ENCODE assay signal across 14 cellular contexts in the genomic region with DNA sequence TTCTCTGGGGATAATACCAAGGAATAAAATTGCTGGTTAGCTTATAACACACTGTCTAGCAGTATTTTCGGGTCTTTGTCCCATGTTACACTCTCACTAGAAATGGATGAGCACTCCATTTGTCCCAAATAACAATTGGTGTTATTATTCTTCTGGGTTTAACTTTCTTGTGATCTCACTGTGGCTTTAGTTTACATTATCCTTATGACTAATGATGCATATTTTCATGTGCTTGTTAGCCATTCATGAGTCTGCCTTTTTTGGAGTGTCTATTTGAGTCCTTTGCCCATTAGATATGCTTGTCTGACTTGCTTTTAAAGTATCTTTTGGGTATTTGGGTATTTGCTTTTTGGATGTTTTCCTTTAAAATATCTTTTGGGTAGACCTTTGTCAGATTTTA.
A peak's percentile ranks its signal among the peaks of the same experiment; 100 is the strongest.
DNase-seq lines count a peak whose midpoint lies in the region; ATAC-seq, FAIRE-seq and TF ChIP-seq lines count a peak whose summit lies in the region.
"Had no signal": no experiment of that assay in that cellular context is flagged by ENCODE, and none has a peak within 500 bp of the region (broad histone marks: within the 10 kb centered on the region; RNA-seq: fewer than 3 reads in every experiment).

No MANE protein-coding gene starts in this region.

- no peaks in the 10 kb centered on the region for H3K36me3 Mint-ChIP-seq in activated naive CD8-positive, alpha-beta T cell treated with anti-CD3 and anti-CD28 coated beads, Interleukin-2, amount 50 U/mL, for 24 hours (ENCODE audit: low read depth)
- H3K36me3 Mint-ChIP-seq: CD8-positive, alpha-beta memory T cell had no signal

- no peak overlapping the region for H3K4me3 Mint-ChIP-seq in activated naive CD8-positive, alpha-beta T cell treated with anti-CD3 and anti-CD28 coated beads, Interleukin-2, amount 50 U/mL, for 24 hours
- H3K4me3 Mint-ChIP-seq: CD8-positive, alpha-beta memory T cell had no signal

- TF ChIP-seq CTCF in bronchial epithelial cell (IDR thresholded peaks at IDR 0.05; ENCODE audit: insufficient read depth, low read length, severe bottlenecking), result no peak

- H3K4me3 ChIP-seq in bronchial epithelial cell (ENCODE audit: low read depth, low read length), result no peak overlapping the region
- H3K4me3 ChIP-seq: BLaER1 had no signal

- H3K27me3 Mint-ChIP-seq in activated naive CD8-positive, alpha-beta T cell treated with anti-CD3 and anti-CD28 coated beads, Interleukin-2, amount 50 U/mL, for 24 hours, result no peaks in the 10 kb centered on the region
- H3K27me3 Mint-ChIP-seq: CD8-positive, alpha-beta memory T cell had no signal

- H3K36me3 ChIP-seq in bronchial epithelial cell (ENCODE audit: control insufficient read depth, insufficient read depth, low read length), result no peaks in the 10 kb centered on the region
- H3K36me3 ChIP-seq: BLaER1 had no signal

- H3K9me3 Mint-ChIP-seq in activated naive CD8-positive, alpha-beta T cell treated with anti-CD3 and anti-CD28 coated beads, Interleukin-2, amount 50 U/mL, for 24 hours, result no peaks in the 10 kb centered on the region

- no peak overlapping the region for H3K27ac Mint-ChIP-seq in activated naive CD8-positive, alpha-beta T cell treated with anti-CD3 and anti-CD28 coated beads, Interleukin-2, amount 50 U/mL, for 24 hours
- H3K27ac Mint-ChIP-seq: CD8-positive, alpha-beta memory T cell had no signal

- ATAC-seq in GM19023 (IDR thresholded peaks at IDR 0.05; ENCODE audit: unreplicated experiment), result no peak
- ATAC-seq in activated naive CD8-positive, alpha-beta T cell treated with anti-CD3 and anti-CD28 coated beads, Interleukin-2, amount 50 U/mL, for 24 hours, result no peak
- ATAC-seq: Right ventricle myocardium inferior had no signal

- H3K4me1 Mint-ChIP-seq in activated naive CD8-positive, alpha-beta T cell treated with anti-CD3 and anti-CD28 coated beads, Interleukin-2, amount 50 U/mL, for 24 hours, result no peaks in the 10 kb centered on the region
- H3K4me1 Mint-ChIP-seq: CD8-positive, alpha-beta memory T cell had no signal

- DNase-seq in Daoy (ENCODE audit: low read depth) (peak; percentile 7), LHCN-M2 (ENCODE audit: low read depth) (peak; percentile 26), bronchial epithelial cell (ENCODE audit: low read depth) (peak; percentile 25), foreskin melanocyte (peak; percentile 90), NCI-H1092 (lab: John Stamatoyannopoulos, UW) (no peak)
- DNase-seq in activated naive CD8-positive, alpha-beta T cell treated with anti-CD3 and anti-CD28 coated beads, Interleukin-2, amount 50 U/mL, for 24 hours, result no peak
- DNase-seq in activated CD4-positive, CD25-positive, alpha-beta regulatory T cell (lab: John Stamatoyannopoulos, UW), result no peak
- DNase-seq: CD8-positive, alpha-beta memory T cell; NCI-H1048; NCI-H446 treated with DMSO at 0.1 percent for 48 hours; NCI-H748 treated with DMSO at 0.1 percent for 48 hours had no signal

- no peak for FAIRE-seq in bronchial epithelial cell (lab: Jason Lieb, UNC)

- no peaks in the 10 kb centered on the region for H3K27me3 ChIP-seq in bronchial epithelial cell (ENCODE audit: control insufficient read depth, insufficient read depth, low read length)
- H3K27me3 ChIP-seq: BLaER1 had no signal

Comparison
In these comparisons a context has a peak if more than half of its experiments do, and no peak if none do; other contexts are left out.
1. DNase-seq: peak in Daoy (single experiment), LHCN-M2 (single experiment), bronchial epithelial cell (single experiment) and foreskin melanocyte (single experiment); none in activated naive CD8-positive, alpha-beta T cell treated with anti-CD3 and anti-CD28 coated beads, Interleukin-2, amount 50 U/mL, for 24 hours (single experiment), NCI-H1092 (single experiment) and activated CD4-positive, CD25-positive, alpha-beta regulatory T cell (0 of 4).